Comparison of ENCODE assay signal across 29 cellular contexts in genomic region chr20:3858689-3859088, GRCh38.
"Had no signal": no experiment of that assay in that cellular context is flagged by ENCODE, and none has a peak within 500 bp of the region (broad histone marks: within the 10 kb centered on the region; RNA-seq: fewer than 3 reads in every experiment).

No MANE protein-coding gene starts in this region.

- H3K4me3 Mint-ChIP-seq: dendritic cell treated with granulocyte-macrophage colony-stimulating factor and Interleukin-4, amounts not matched to agents 40 ng/mL and 50 ng/mL, for 4 days; effector memory CD8-positive, alpha-beta T cell; endodermal cell had no signal

- ATAC-seq: effector memory CD8-positive, alpha-beta T cell; esophagus mucosa; foreskin keratinocyte; gastrocnemius medialis; gastroesophageal sphincter; heart left ventricle; heart right ventricle had no signal

- H3K9me3 ChIP-seq: colonic mucosa, esophagus muscularis mucosa, esophagus squamous epithelium, gastrocnemius medialis, gastroesophageal sphincter, heart left ventricle, heart right ventricle had no signal

- H3K4me3 ChIP-seq: colonic mucosa, coronary artery, dorsolateral prefrontal cortex, esophagus muscularis mucosa, esophagus squamous epithelium, gastrocnemius medialis, gastroesophageal sphincter, heart left ventricle, heart right ventricle had no signal

- H3K27ac ChIP-seq: colonic mucosa, coronary artery, dorsolateral prefrontal cortex, epithelial cell of prostate, esophagus muscularis mucosa, esophagus squamous epithelium, foreskin keratinocyte, gastrocnemius medialis, gastroesophageal sphincter, heart left ventricle, heart right ventricle had no signal

- H3K27me3 Mint-ChIP-seq: dendritic cell treated with granulocyte-macrophage colony-stimulating factor and Interleukin-4, amounts not matched to agents 40 ng/mL and 50 ng/mL, for 4 days; effector memory CD8-positive, alpha-beta T cell had no signal

- H3K9me3 Mint-ChIP-seq: dendritic cell treated with granulocyte-macrophage colony-stimulating factor and Interleukin-4, amounts not matched to agents 40 ng/mL and 50 ng/mL, for 4 days; effector memory CD8-positive, alpha-beta T cell had no signal

- H3K4me1 ChIP-seq: colonic mucosa had no signal

- H3K4me1 Mint-ChIP-seq: endodermal cell had no signal

- FAIRE-seq: colon, endometrium, endothelial cell of umbilical vein, frontal cortex had no signal

- H3K27ac Mint-ChIP-seq: effector memory CD8-positive, alpha-beta T cell; endodermal cell had no signal

- H3K27me3 ChIP-seq: colonic mucosa, dorsolateral prefrontal cortex, esophagus muscularis mucosa, esophagus squamous epithelium, foreskin keratinocyte, gastrocnemius medialis, gastroesophageal sphincter, heart left ventricle, heart right ventricle had no signal

- DNase-seq: colonic mucosa; cortex of kidney; dermis blood vessel endothelial cell; dorsolateral prefrontal cortex; effector CD4-positive, alpha-beta T cell; effector CD8-positive, alpha-beta T cell; effector memory CD4-positive, alpha-beta T cell; effector memory CD8-positive, alpha-beta T cell; endodermal cell; erythroblast; esophagus squamous epithelium; foreskin fibroblast; foreskin keratinocyte; foreskin melanocyte; gastrocnemius medialis; glutamatergic neuron; head of caudate nucleus; heart left ventricle; heart right ventricle had no signal
